In genomic region chr15:76381366-76381765, GRCh38 we compare ENCODE assay signal across 36 cellular contexts. TPM values are rescaled to one million over a fixed set of nuclear protein-coding genes. Genes with fewer than 3 reads are reported as not detected.
"Had no signal": no experiment of that assay in that cellular context is flagged by ENCODE, and none has a peak within 500 bp of the region (broad histone marks: within the 10 kb centered on the region; RNA-seq: fewer than 3 reads in every experiment).

No MANE protein-coding gene starts in this region.

- H3K4me3 ChIP-seq: adrenal gland, body of pancreas, breast epithelium had no signal

- DNase-seq: activated B cell treated with CpG ODN at 0.5 μM for 24 hours; activated CD4-positive, alpha-beta memory T cell treated with anti-CD3 and anti-CD28 coated beads for 36 hours; activated CD4-positive, alpha-beta T cell treated with anti-CD3 and anti-CD28 coated beads for 4 hours; activated CD4-positive, alpha-beta T cell treated with anti-CD3 and anti-CD28 coated beads, Interleukin-2, amount 10 ng/mL, durations not matched to agents 24 days and 14 days; activated CD4-positive, alpha-beta T cell treated with anti-CD3 and anti-CD28 coated beads, Interleukin-2, amount 50 U/mL, for 1 hour; activated CD4-positive, alpha-beta T cell treated with anti-CD3 and anti-CD28 coated beads, Interleukin-2, amount 50 U/mL, for 4 hours; activated CD4-positive, CD25-positive, alpha-beta regulatory T cell treated with anti-CD3 and anti-CD28 coated beads, Interleukin-2, amount 50 U/mL, for 72 hours; activated CD8-positive, alpha-beta memory T cell treated with anti-CD3 and anti-CD28 coated beads, Interleukin-2, amount 50 U/mL, for 4 hours; activated CD8-positive, alpha-beta T cell treated with anti-CD3 and anti-CD28 coated beads for 36 hours; activated effector memory CD4-positive, alpha-beta T cell treated with anti-CD3 and anti-CD28 coated beads, Interleukin-2, amount 50 U/mL, for 16 hours; activated gamma-delta T cell treated with Interleukin-2 at 50 U/mL for 16 hours; activated naive CD4-positive, alpha-beta T cell; activated naive CD4-positive, alpha-beta T cell treated with anti-CD3 and anti-CD28 coated beads for 36 hours; activated naive CD4-positive, alpha-beta T cell treated with anti-CD3 and anti-CD28 coated beads, Interleukin-2, amount 50 U/mL, for 16 hours; activated naive CD8-positive, alpha-beta T cell treated with anti-CD3 and anti-CD28 coated beads for 36 hours; activated T-cell treated with anti-CD3 and anti-CD28 coated beads for 4 hours; activated T-cell treated with anti-CD3 and anti-CD28 coated beads, Interleukin-2, amount 50 U/mL, for 1 hour; activated T-cell treated with anti-CD3 and anti-CD28 coated beads, Interleukin-2, amount 50 U/mL, for 4 hours; activated T-cell treated with anti-CD3 and anti-CD28 coated beads, Interleukin-2, amount 50 U/mL, for 72 hours; adrenal gland; amniotic stem cell; aorta; body of pancreas; brain microvascular endothelial cell; central memory CD4-positive, alpha-beta T cell; cerebellar nuclear complex; T-helper 1 cell; T-helper 2 cell; T-helper 9 cell had no signal

- FAIRE-seq: astrocyte, TTC549 had no signal

- H3K27ac ChIP-seq: adrenal gland, body of pancreas, brain microvascular endothelial cell, breast epithelium, VCaP had no signal

- H3K9me3 ChIP-seq: adrenal gland, body of pancreas, breast epithelium had no signal

- ATAC-seq: activated CD8-positive, alpha-beta T cell treated with anti-CD3 and anti-CD28 coated beads for 36 hours; activated naive CD4-positive, alpha-beta T cell treated with anti-CD3 and anti-CD28 coated beads, Interleukin-2, amount 50 U/mL, for 72 hours; activated T-cell treated with anti-CD3 and anti-CD28 coated beads, Interleukin-2, amount 50 U/mL, for 4 hours; activated T-cell treated with anti-CD3 and anti-CD28 coated beads, Interleukin-2, amount 50 U/mL, for 72 hours; activated T-helper 17 cell treated with anti-CD3 and anti-CD28 coated beads, Interleukin-2, amount 50 U/mL, for 72 hours; body of pancreas had no signal

- H3K4me1 ChIP-seq: adrenal gland, body of pancreas, breast epithelium had no signal

RNA-seq across cellular contexts. Expression of gene ISL2, which starts 44.8 kb away (rescaled TPM):
- total RNA-seq: activated naive CD4-positive, alpha-beta T cell treated with anti-CD3 and anti-CD28 coated beads for 36 hours; activated naive CD4-positive, alpha-beta T cell treated with anti-CD3 and anti-CD28 coated beads, Interleukin-2, amount 50 U/mL, for 72 hours; aorta; body of pancreas; cardiac septum had no signal
- polyA plus RNA-seq: aorta had no signal
